Comparison of ENCODE assay signal across 23 cellular contexts in genomic region chr9:116928283-116928682, GRCh38.
"Had no signal": no experiment of that assay in that cellular context is flagged by ENCODE, and none has a peak within 500 bp of the region (broad histone marks: within the 10 kb centered on the region; RNA-seq: fewer than 3 reads in every experiment).

No MANE protein-coding gene starts in this region.

- H3K36me3 Mint-ChIP-seq: activated naive CD8-positive, alpha-beta T cell treated with anti-CD3 and anti-CD28 coated beads for 36 hours; naive thymus-derived CD8-positive, alpha-beta T cell; neural progenitor cell; type B pancreatic cell had no signal

- H3K4me3 ChIP-seq: colonic mucosa, heart left ventricle, left lung, lung, neural progenitor cell, sigmoid colon, thoracic aorta had no signal

- H3K4me1 Mint-ChIP-seq: activated naive CD8-positive, alpha-beta T cell treated with anti-CD3 and anti-CD28 coated beads for 36 hours; central memory CD8-positive, alpha-beta T cell had no signal

- DNase-seq: activated CD4-positive, alpha-beta T cell treated with anti-CD3 and anti-CD28 coated beads for 4 hours; activated CD4-positive, alpha-beta T cell treated with anti-CD3 and anti-CD28 coated beads, Interleukin-2, amount 50 U/mL, for 48 hours; activated CD4-positive, CD25-positive, alpha-beta regulatory T cell; activated CD8-positive, alpha-beta memory T cell treated with anti-CD3 and anti-CD28 coated beads, Interleukin-2, amount 50 U/mL, for 48 hours; activated naive CD4-positive, alpha-beta T cell treated with Interleukin-2 at 50 U/mL for 16 hours; activated naive CD8-positive, alpha-beta T cell treated with anti-CD3 and anti-CD28 coated beads for 36 hours; activated T-cell treated with anti-CD3 and anti-CD28 coated beads, Interleukin-2, amount 50 U/mL, for 48 hours; colonic mucosa; heart left ventricle; kidney glomerular epithelial cell; left lung; naive thymus-derived CD8-positive, alpha-beta T cell; posterior cingulate gyrus; sigmoid colon; stimulated activated CD4-positive, alpha-beta T cell treated with anti-CD3 and anti-CD28 coated beads, Interleukin-4, amount 100 ng/mL, for 1 hour; stimulated activated naive CD4-positive, alpha-beta T cell; T1000 had no signal

- H3K9me3 ChIP-seq: colonic mucosa, heart left ventricle, left lung, sigmoid colon, thoracic aorta had no signal

- H3K27ac Mint-ChIP-seq: activated naive CD8-positive, alpha-beta T cell treated with anti-CD3 and anti-CD28 coated beads for 36 hours; naive thymus-derived CD8-positive, alpha-beta T cell; type B pancreatic cell had no signal

- H2AFZ ChIP-seq: neural progenitor cell had no signal

- H3K27ac ChIP-seq: colonic mucosa, heart left ventricle, left lung, neural progenitor cell, sigmoid colon, thoracic aorta had no signal

- H3K4me1 ChIP-seq: colonic mucosa, heart left ventricle, left lung, sigmoid colon had no signal

- H3K27me3 ChIP-seq: colonic mucosa, left lung, neural progenitor cell, sigmoid colon had no signal

- H3K9ac ChIP-seq: neural progenitor cell had no signal

- H3K27me3 Mint-ChIP-seq: activated naive CD8-positive, alpha-beta T cell treated with anti-CD3 and anti-CD28 coated beads for 36 hours; central memory CD8-positive, alpha-beta T cell had no signal

- H3K4me3 Mint-ChIP-seq: activated naive CD8-positive, alpha-beta T cell treated with anti-CD3 and anti-CD28 coated beads for 36 hours; central memory CD8-positive, alpha-beta T cell; naive thymus-derived CD8-positive, alpha-beta T cell; neural progenitor cell; type B pancreatic cell had no signal

- H3K36me3 ChIP-seq: colonic mucosa, heart left ventricle, left lung, neural progenitor cell, sigmoid colon, thoracic aorta had no signal

- ATAC-seq: heart left ventricle; left lung; naive thymus-derived CD8-positive, alpha-beta T cell had no signal

- FAIRE-seq: astrocyte had no signal

- H3K9me3 Mint-ChIP-seq: activated naive CD8-positive, alpha-beta T cell treated with anti-CD3 and anti-CD28 coated beads for 36 hours; neural progenitor cell; type B pancreatic cell had no signal
